24 cellular contexts compared by ENCODE assay signal in the genomic region with DNA sequence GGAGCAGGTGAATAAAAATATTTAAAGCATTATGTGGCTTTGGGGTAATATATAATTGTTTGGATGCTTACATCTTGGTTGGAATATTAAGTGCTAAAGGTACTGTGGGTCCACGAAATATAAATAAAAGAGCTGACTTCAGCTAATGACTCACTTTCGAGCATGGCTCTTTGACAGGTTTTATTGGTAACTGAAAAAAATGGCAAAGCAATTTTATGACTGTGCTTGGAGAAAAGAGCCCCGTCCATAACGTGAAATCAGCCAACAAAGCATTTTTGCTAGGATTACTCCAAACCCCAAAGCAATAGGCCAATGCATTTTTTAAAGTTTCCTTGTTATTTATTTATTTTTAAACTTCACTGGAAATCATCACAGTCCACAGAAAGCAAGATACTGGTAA.
"Had no signal": no experiment of that assay in that cellular context is flagged by ENCODE, and none has a peak within 500 bp of the region (broad histone marks: within the 10 kb centered on the region; RNA-seq: fewer than 3 reads in every experiment).

No MANE protein-coding gene starts in this region.

- H3K9me3 Mint-ChIP-seq: activated T-helper 17 cell treated with anti-CD3 and anti-CD28 coated beads, Interleukin-2, amount 50 U/mL, for 72 hours had no signal

- H3K4me3 ChIP-seq: breast epithelium, PC-9 had no signal

- H3K9me3 ChIP-seq: breast epithelium had no signal

- H3K36me3 ChIP-seq: breast epithelium, WERI-Rb-1 had no signal

- H3K36me3 Mint-ChIP-seq: activated naive CD8-positive, alpha-beta T cell had no signal

- H3K4me3 Mint-ChIP-seq: activated CD4-positive, alpha-beta memory T cell treated with anti-CD3 and anti-CD28 coated beads, Interleukin-2, amount 10 ng/mL, durations not matched to agents 7 days and 5 days; activated CD4-positive, alpha-beta T cell treated with anti-CD3 and anti-CD28 coated beads for 36 hours; activated naive CD4-positive, alpha-beta T cell treated with anti-CD3 and anti-CD28 coated beads for 36 hours; activated naive CD8-positive, alpha-beta T cell; activated T-helper 17 cell treated with anti-CD3 and anti-CD28 coated beads, Interleukin-2, amount 50 U/mL, for 72 hours had no signal

- DNase-seq: activated CD4-positive, alpha-beta memory T cell treated with anti-CD3 and anti-CD28 coated beads, Interleukin-2, amount 10 ng/mL, durations not matched to agents 7 days and 5 days; activated CD4-positive, alpha-beta T cell treated with anti-CD3 and anti-CD28 coated beads for 36 hours; activated CD4-positive, alpha-beta T cell treated with anti-CD3 and anti-CD28 coated beads, Interleukin-2, amount 50 U/mL, for 1 hour; activated gamma-delta T cell; activated naive CD4-positive, alpha-beta T cell treated with anti-CD3 and anti-CD28 coated beads for 36 hours; activated T-cell treated with anti-CD3 and anti-CD28 coated beads for 4 hours; activated T-cell treated with anti-CD3 and anti-CD28 coated beads, Interleukin-2, amount 50 U/mL, for 48 hours; amygdala; central memory CD4-positive, alpha-beta T cell; MM.1S; NCI-H1105 treated with DMSO at 0.1 percent for 48 hours; NCI-H1436 treated with DMSO at 0.1 percent for 48 hours; NCI-H187; NCI-H2081; NCI-H446; NCI-H524; PC-9; SIG-M5; T-helper 1 cell; WERI-Rb-1 had no signal

- H3K27ac Mint-ChIP-seq: activated CD4-positive, alpha-beta memory T cell treated with anti-CD3 and anti-CD28 coated beads, Interleukin-2, amount 10 ng/mL, durations not matched to agents 7 days and 5 days; activated CD4-positive, alpha-beta T cell treated with anti-CD3 and anti-CD28 coated beads for 36 hours; activated naive CD4-positive, alpha-beta T cell treated with anti-CD3 and anti-CD28 coated beads for 36 hours; activated naive CD8-positive, alpha-beta T cell; activated T-helper 17 cell treated with anti-CD3 and anti-CD28 coated beads, Interleukin-2, amount 50 U/mL, for 72 hours had no signal

- H3K27ac ChIP-seq: breast epithelium, KMS-11, PC-9, WERI-Rb-1 had no signal

- H3K4me1 Mint-ChIP-seq: activated CD4-positive, alpha-beta memory T cell treated with anti-CD3 and anti-CD28 coated beads, Interleukin-2, amount 10 ng/mL, durations not matched to agents 7 days and 5 days; activated CD4-positive, alpha-beta T cell treated with anti-CD3 and anti-CD28 coated beads for 36 hours; activated T-helper 17 cell treated with anti-CD3 and anti-CD28 coated beads, Interleukin-2, amount 50 U/mL, for 72 hours had no signal

- H3K27me3 Mint-ChIP-seq: activated CD4-positive, alpha-beta memory T cell treated with anti-CD3 and anti-CD28 coated beads, Interleukin-2, amount 10 ng/mL, durations not matched to agents 7 days and 5 days; activated CD4-positive, alpha-beta T cell treated with anti-CD3 and anti-CD28 coated beads for 36 hours; activated naive CD8-positive, alpha-beta T cell; activated T-helper 17 cell treated with anti-CD3 and anti-CD28 coated beads, Interleukin-2, amount 50 U/mL, for 72 hours had no signal

- H3K27me3 ChIP-seq: breast epithelium had no signal

- ATAC-seq: activated CD4-positive, alpha-beta T cell treated with anti-CD3 and anti-CD28 coated beads for 36 hours; activated T-helper 17 cell treated with anti-CD3 and anti-CD28 coated beads, Interleukin-2, amount 50 U/mL, for 72 hours had no signal

- H3K4me1 ChIP-seq: breast epithelium had no signal
